In genomic region chr1:231334952-231335351, GRCh38 we compare ENCODE assay signal across 10 cellular contexts. TPM values are rescaled to one million over a fixed set of nuclear protein-coding genes. Genes with fewer than 3 reads are reported as not detected.
DNase-seq lines count a peak whose midpoint lies in the region; ATAC-seq and TF ChIP-seq lines count a peak whose summit lies in the region.
"Had no signal": no experiment of that assay in that cellular context is flagged by ENCODE, and none has a peak within 500 bp of the region (broad histone marks: within the 10 kb centered on the region; RNA-seq: fewer than 3 reads in every experiment).

No MANE protein-coding gene starts in this region.

- H3K36me3 ChIP-seq in SU-DHL-6 (ENCODE audit: low read length) (peaks cover 6% of the 10 kb centered on the region; the same call in 1 of the 2 replicates), gastrocnemius medialis (no peaks in the 10 kb centered on the region), prostate gland (no peaks in the 10 kb centered on the region)

- in situ Hi-C loops in gastrocnemius medialis (cut with MboI; ENCODE audit: low sequenced_read_pairs in 4 of 4), result loop anchor here in 1 of 4 donors (10.0 kb wide), 1 partner anchor 90 kb away; the partner anchor contains the start of gene GNPAT

- peaks cover 27% of the 10 kb centered on the region for H4K20me1 ChIP-seq in SU-DHL-6 (ENCODE audit: low read depth, low read length)

- H3K9ac ChIP-seq in SU-DHL-6 (ENCODE audit: low read length), result peak overlapping the region; percentile 83

- TF ChIP-seq POLR2A in gastrocnemius medialis (IDR thresholded peaks at IDR 0.05) (no peak), prostate gland (IDR thresholded peaks at IDR 0.05) (no peak)

- no peak for ATAC-seq in gastrocnemius medialis

- WGBS in prostate gland, result 92% methylated on average over 6 of the region's 6 CpGs

- H3K27ac ChIP-seq in SU-DHL-6 (ENCODE audit: low read depth, low read length) (no peak overlapping the region), gastrocnemius medialis (peak overlapping the region; percentile 88 to 92 (median 90)), prostate gland (no peak overlapping the region)

- no peak for TF ChIP-seq CTCF in GM12865 (IDR thresholded peaks at IDR 0.05; ENCODE audit: insufficient read depth, low read depth, low read length, missing control alignments)
- TF ChIP-seq CTCF in SU-DHL-6 (IDR thresholded peaks at IDR 0.05; ENCODE audit: insufficient read depth, low read length, poor library complexity, severe bottlenecking), result no peak
- TF ChIP-seq CTCF in fibroblast of mammary gland (conservative IDR thresholded peaks at IDR 0.05; ENCODE audit: control insufficient read depth, insufficient read depth, low read depth, low read length), result no peak
- TF ChIP-seq CTCF in gastrocnemius medialis (IDR thresholded peaks at IDR 0.05 in 4 of 5, conservative IDR thresholded peaks at IDR 0.05 in 1 of 5), result no peak
- no peak for TF ChIP-seq CTCF in prostate gland (IDR thresholded peaks at IDR 0.05)

- H3K9me3 ChIP-seq in SU-DHL-6 (ENCODE audit: insufficient read depth, low read length), result no peaks in the 10 kb centered on the region
- H3K9me3 ChIP-seq in gastrocnemius medialis, result no peaks in the 10 kb centered on the region
- H3K9me3 ChIP-seq in prostate gland, result no peaks in the 10 kb centered on the region

- H3K4me1 ChIP-seq in gastrocnemius medialis, result peaks cover 44 to 48% of the 10 kb centered on the region in 2 donors
- peaks cover 7% of the 10 kb centered on the region for H3K4me1 ChIP-seq in prostate gland (replicated peaks)

- H3K27me3 ChIP-seq in SU-DHL-6 (ENCODE audit: low read length), result no peaks in the 10 kb centered on the region
- H3K27me3 ChIP-seq in gastrocnemius medialis, result no peaks in the 10 kb centered on the region
- H3K27me3 ChIP-seq in prostate gland (replicated peaks; ENCODE audit: insufficient read depth), result no peaks in the 10 kb centered on the region

- no peak for DNase-seq in GM12865 (ENCODE audit: low read depth)
- no peak for DNase-seq in fibroblast of mammary gland (ENCODE audit: low read depth)
- no peak for DNase-seq in gastrocnemius medialis
- DNase-seq in prostate gland (ENCODE audit: low spot score), result no peak
- DNase-seq in mesenteric fat pad (ENCODE audit: low spot score), result no peak
- DNase-seq in NCI-H748 treated with DMSO at 0.1 percent for 48 hours (lab: John Stamatoyannopoulos, UW), result no peak
- no peak for DNase-seq in NCI-H82 (lab: John Stamatoyannopoulos, UW)
- DNase-seq: NCI-H446 treated with DMSO at 0.1 percent for 48 hours; stimulated activated CD4-positive, alpha-beta T cell treated with anti-CD3 and anti-CD28 coated beads, Interleukin-4, amount 100 ng/mL, for 24 hours had no signal

- H2AFZ ChIP-seq in SU-DHL-6 (ENCODE audit: low read depth, low read length, severe bottlenecking), result no peak overlapping the region

- H3F3A ChIP-seq in SU-DHL-6 (ENCODE audit: insufficient read depth), result peaks cover 5% of the 10 kb centered on the region; the same call in 1 of the 2 replicates

- H3K79me2 ChIP-seq in SU-DHL-6 (ENCODE audit: insufficient read depth, low read length), result peaks cover 87% of the 10 kb centered on the region

- H3K4me3 ChIP-seq in GM12865 (ENCODE audit: low read depth, low read length), result peak overlapping the region; percentile 64
- H3K4me3 ChIP-seq in SU-DHL-6 (ENCODE audit: insufficient read depth, low read length, poor library complexity, severe bottlenecking), result peak overlapping the region; percentile 70
- H3K4me3 ChIP-seq in fibroblast of mammary gland (ENCODE audit: control insufficient read depth, low read depth, low read length), result peak overlapping the region; percentile 99
- peak overlapping the region; percentile 75 to 91 (median 77) for H3K4me3 ChIP-seq in gastrocnemius medialis
- H3K4me3 ChIP-seq in prostate gland, result peak overlapping the region in 1 of 2 donors; percentile 7

- intact Hi-C loops in gastrocnemius medialis (cut with DNase I; ENCODE audit: low total_unique reads), result loop anchor here (5.0 kb wide), 1 partner anchor 257 kb away; no protein-coding TSS in a partner anchor
- intact Hi-C loops in prostate gland (cut with DNase I), result loop anchor here (5.0 kb wide), 3 partner anchors 87 to 192 kb away; partner anchors contain the start of genes EGLN1, GNPAT and TSNAX

- H3K4me2 ChIP-seq in SU-DHL-6 (ENCODE audit: low read depth, low read length, poor library complexity, severe bottlenecking), result peak overlapping the region; percentile 99

- no peaks in the 10 kb centered on the region for H3K9me2 ChIP-seq in SU-DHL-6 (replicated peaks; ENCODE audit: insufficient read depth, low read length)

RNA-seq across cellular contexts. Expression of gene EXOC8, which starts 2.7 kb away (rescaled TPM):
- total RNA-seq in gastrocnemius medialis, result 10 to 100 TPM; 25.4 to 50.9 (median 38.2) TPM
- total RNA-seq in prostate gland, result 10 to 100 TPM; 11.9 to 14.8 TPM
- total RNA-seq in mesenteric fat pad, result 14.6 TPM

RNA-seq across cellular contexts. Expression of gene SPRTN, which starts 3.1 kb away (rescaled TPM):
- total RNA-seq in gastrocnemius medialis (10 to 100 TPM in 3 of 4 donors, 1 to 10 TPM in 1; 8.7 to 15.1 (median 10.7) TPM), prostate gland (10 to 100 TPM; 10.8 to 23.4 TPM), mesenteric fat pad (8.5 TPM)

Comparison
In these comparisons a context has a peak if more than half of its experiments do, and no peak if none do; other contexts are left out.
1. H3K27ac ChIP-seq: peak in gastrocnemius medialis (4 of 4); none in SU-DHL-6 (single experiment) and prostate gland (0 of 2).